8 cellular contexts compared by ENCODE assay signal in genomic region chr1:44677201-44677520, GRCh38. TPM values are rescaled to one million over a fixed set of nuclear protein-coding genes. Genes with fewer than 3 reads are reported as not detected.
DNase-seq lines count a peak whose midpoint lies in the region; ATAC-seq and TF ChIP-seq lines count a peak whose summit lies in the region.

No MANE protein-coding gene starts in this region.

- no peaks in the 10 kb centered on the region for H3K9me3 Mint-ChIP-seq in naive thymus-derived CD8-positive, alpha-beta T cell
- H3K9me3 Mint-ChIP-seq in Calu3 (ENCODE audit: low read depth, unreplicated experiment): no peaks in the 10 kb centered on the region

- H3K27me3 ChIP-seq in ascending aorta: no peaks in the 10 kb centered on the region

- TF ChIP-seq CTCF in ascending aorta (IDR thresholded peaks at IDR 0.05): peak; percentile 10 to 30 (median 29)
- no peak for TF ChIP-seq CTCF in Calu3 (IDR thresholded peaks at IDR 0.05; ENCODE audit: unreplicated experiment)

- no TSS peak for BruUV-seq in Calu3 (replicated peaks; lab: Mats Ljungman, UMichigan)

- no peak overlapping the region for H3K4me3 Mint-ChIP-seq in naive thymus-derived CD8-positive, alpha-beta T cell
- no peak overlapping the region for H3K4me3 Mint-ChIP-seq in Calu3 (ENCODE audit: low read depth, unreplicated experiment)

- in situ Hi-C loops in KBM-7 (cut with MboI; ENCODE audit: low pct_unique_long_range_greater_than_20kb, low sequenced_read_pairs): no loop called here

- peaks cover 0 to 2% (median 0%) of the 10 kb centered on the region in 3 donors for H3K36me3 Mint-ChIP-seq in naive thymus-derived CD8-positive, alpha-beta T cell
- peaks cover 20% of the 10 kb centered on the region for H3K36me3 Mint-ChIP-seq in Calu3 (ENCODE audit: insufficient read depth, unreplicated experiment)

- ATAC-seq in naive thymus-derived CD8-positive, alpha-beta T cell: no peak

- H3K27me3 Mint-ChIP-seq in naive thymus-derived CD8-positive, alpha-beta T cell: no peaks in the 10 kb centered on the region
- H3K27me3 Mint-ChIP-seq in Calu3 (ENCODE audit: unreplicated experiment): no peaks in the 10 kb centered on the region

- no peak overlapping the region for H3K27ac Mint-ChIP-seq in naive thymus-derived CD8-positive, alpha-beta T cell
- H3K27ac Mint-ChIP-seq in Calu3 (ENCODE audit: unreplicated experiment): no peak overlapping the region

- DNase-seq in Daoy (ENCODE audit: low read depth) (peak; percentile 51), KBM-7 (peak; percentile 69), ascending aorta (ENCODE audit: low spot score in 2 of 2) (no peak), midbrain (lab: John Stamatoyannopoulos, UW) (peak; percentile 13), OCI-M2 (lab: John Stamatoyannopoulos, UW; ENCODE audit: unreplicated experiment) (no peak), Calu3 (no peak)
- no peak for DNase-seq in activated naive CD4-positive, alpha-beta T cell treated with anti-CD3 and anti-CD28 coated beads, Interleukin-2, amount 50 U/mL, for 16 hours
- DNase-seq in naive thymus-derived CD8-positive, alpha-beta T cell: no peak

- H3K27ac ChIP-seq in ascending aorta: no peak overlapping the region

- POLR2A ChIA-PET in naive thymus-derived CD8-positive, alpha-beta T cell (lab: Charles Lee): interaction anchor here (0.9 to 1.3 kb wide), 2 partner anchors 19 to 45 kb away, joined by 3 read pairs; no protein-coding TSS in a partner anchor

- peaks cover 7 to 25% of the 10 kb centered on the region in 2 donors for H3K4me1 ChIP-seq in ascending aorta

- intact Hi-C loops in ascending aorta (cut with DNase I): loop anchor here (10.0 kb wide), 1 partner anchor 462 kb away; the partner anchor contains the start of gene DMAP1
- intact Hi-C loops in Calu3 (cut with micrococcal nuclease; ENCODE audit: unreplicated experiment): no loop called here

- no peak overlapping the region for H3K4me3 ChIP-seq in ascending aorta

- peaks cover 7 to 28% (median 16%) of the 10 kb centered on the region in 4 donors for H3K4me1 Mint-ChIP-seq in naive thymus-derived CD8-positive, alpha-beta T cell
- H3K4me1 Mint-ChIP-seq in Calu3 (ENCODE audit: low read depth, unreplicated experiment): peaks cover 12% of the 10 kb centered on the region

- CTCF ChIA-PET in Calu3 (lab: Charles Lee): interaction anchor here (0.5 to 0.6 kb wide), 2 partner anchors 17 to 26 kb away, joined by 3 to 5 read pairs; no protein-coding TSS in a partner anchor

- H3K36me3 ChIP-seq in ascending aorta: no peaks in the 10 kb centered on the region

- H3K9me3 ChIP-seq in ascending aorta: no peaks in the 10 kb centered on the region

RNA-seq across cellular contexts. Expression of gene ARMH1, which starts 2.6 kb away (rescaled TPM):
- not detected in 2 replicates for total RNA-seq in Daoy (2014; rRNA removed; shearing (Covaris generic))
- total RNA-seq in ascending aorta (not detected), Calu3 (2022) (4.7 and 5.8 TPM in 2 replicates)
- total RNA-seq in naive thymus-derived CD8-positive, alpha-beta T cell: 10 to 100 TPM; 70.4 to 79.0 TPM
- polyA plus RNA-seq in naive thymus-derived CD8-positive, alpha-beta T cell: 10 to 100 TPM; 46.2 to 75.6 (median 53.2) TPM

RNA-seq across cellular contexts. Expression of gene TMEM53, which starts 2.9 kb away (rescaled TPM):
- 5.5 and 8.2 TPM in 2 replicates for total RNA-seq in Daoy (2014; rRNA removed; shearing (Covaris generic))
- total RNA-seq in ascending aorta: 9.2 TPM
- total RNA-seq in naive thymus-derived CD8-positive, alpha-beta T cell: 1 to 10 TPM; 1.0 to 2.1 TPM
- 1 to 10 TPM; 4.6 to 5.9 (median 5.5) TPM for polyA plus RNA-seq in naive thymus-derived CD8-positive, alpha-beta T cell
- 10.9 and 13.3 TPM in 2 replicates for total RNA-seq in Calu3 (2022)

RNA-seq across cellular contexts. Expression of gene RNU5D-1, which starts 53.8 kb away (rescaled TPM):
- not detected in 2 replicates for total RNA-seq in Daoy (2014; rRNA removed; shearing (Covaris generic))
- total RNA-seq in ascending aorta (not detected), Calu3 (2022) (not detected in 2 replicates)
- total RNA-seq in naive thymus-derived CD8-positive, alpha-beta T cell: not detected
- polyA plus RNA-seq in naive thymus-derived CD8-positive, alpha-beta T cell: not detected

Comparison
In these comparisons a context has a peak if more than half of its experiments do, and no peak if none do; other contexts are left out.
1. DNase-seq: peak in Daoy (single experiment), KBM-7 (single experiment) and midbrain (single experiment); none in ascending aorta (0 of 2), activated naive CD4-positive, alpha-beta T cell treated with anti-CD3 and anti-CD28 coated beads, Interleukin-2, amount 50 U/mL, for 16 hours (single experiment), naive thymus-derived CD8-positive, alpha-beta T cell (0 of 10), OCI-M2 (single experiment) and Calu3 (single experiment).
2. RNA of gene ARMH1, which starts 2.6 kb away (total RNA-seq): 70.4 to 79.0 TPM in naive thymus-derived CD8-positive, alpha-beta T cell; 4.7 to 5.8 TPM in Calu3, not detected in Daoy and not detected in ascending aorta (single experiment); every median in the first group is over 10 times any median in the second.